ENCODE assay signal across 24 cellular contexts in the genomic region with DNA sequence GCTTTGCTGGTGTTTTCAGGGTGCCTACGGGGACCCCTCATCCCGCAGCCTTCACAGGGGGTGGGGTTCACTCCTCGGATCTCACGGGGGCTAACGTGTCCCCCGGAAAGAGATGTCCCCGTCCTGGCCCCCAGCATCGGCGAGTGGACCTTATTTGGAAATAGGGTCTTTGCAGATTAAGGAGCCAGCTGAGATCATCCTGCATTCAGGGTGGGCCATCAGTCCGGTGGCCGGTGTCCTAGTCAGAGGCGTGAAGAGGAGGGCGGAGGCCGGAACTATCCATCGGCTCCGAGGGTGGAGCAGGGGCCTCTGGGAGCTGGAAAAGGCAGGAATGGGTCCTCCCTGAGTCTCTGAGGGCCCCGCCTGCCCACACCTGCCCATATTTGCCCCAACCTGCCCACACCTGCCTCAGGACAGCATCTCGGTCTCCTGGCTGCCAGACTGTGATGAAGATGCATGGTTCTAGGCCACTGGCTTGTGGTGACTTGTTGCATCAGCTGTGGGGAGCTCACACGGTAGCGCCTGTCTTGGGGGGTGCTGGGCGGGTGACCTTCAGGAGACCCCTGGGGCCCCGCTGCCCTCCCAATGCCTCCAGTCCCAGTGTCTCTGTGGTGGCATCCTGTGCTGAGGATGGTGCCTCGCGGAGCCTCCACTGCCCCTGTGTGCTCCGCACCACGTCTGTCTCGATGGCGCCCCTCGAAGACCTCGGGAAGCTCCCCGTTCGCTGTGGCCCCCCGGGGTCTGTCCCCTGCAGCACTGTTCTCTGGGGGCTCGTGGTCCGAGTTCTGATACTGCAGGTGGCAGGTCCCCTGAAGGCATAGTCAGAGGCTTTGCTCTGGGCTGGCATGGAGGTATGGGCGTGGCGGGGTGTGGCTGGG. TPM values are rescaled to one million over a fixed set of nuclear protein-coding genes. Genes with fewer than 3 reads are reported as not detected.
DNase-seq lines count a peak whose midpoint lies in the region; ATAC-seq and TF ChIP-seq lines count a peak whose summit lies in the region.
"Had no signal": no experiment of that assay in that cellular context is flagged by ENCODE, and none has a peak within 500 bp of the region (broad histone marks: within the 10 kb centered on the region; RNA-seq: fewer than 3 reads in every experiment).

No MANE protein-coding gene starts in this region.

- H3K27ac ChIP-seq in breast epithelium = no peak overlapping the region
- H3K27ac ChIP-seq: stomach, uterus had no signal

- no peak for TF ChIP-seq POLR2A in breast epithelium (IDR thresholded peaks at IDR 0.05)

- no peak for ATAC-seq in HG02981 (IDR thresholded peaks at IDR 0.05; ENCODE audit: unreplicated experiment)
- ATAC-seq: left lobe of liver, sciatic nerve had no signal

- POLR2A ChIA-PET in MCF 10A (lab: Yijun Ruan, JAX) = interaction anchor here (0.7 kb wide), 1 partner anchor 24 kb away, joined by 4 read pairs; no protein-coding TSS in a partner anchor

- peaks cover 16% of the 10 kb centered on the region for H3K4me1 Mint-ChIP-seq in MCF 10A (ENCODE audit: insufficient read depth, unreplicated experiment)

- H3K36me3 Mint-ChIP-seq in MCF 10A (ENCODE audit: insufficient read depth, unreplicated experiment) = no peaks in the 10 kb centered on the region
- H3K36me3 Mint-ChIP-seq: brain; CD8-positive, alpha-beta memory T cell; immature natural killer cell had no signal

- no peak overlapping the region for H3K27ac Mint-ChIP-seq in MCF 10A (ENCODE audit: low read depth, unreplicated experiment)
- H3K27ac Mint-ChIP-seq: B cell, immature natural killer cell had no signal

- peaks cover 3 to 13% of the 10 kb centered on the region in 2 donors for H3K4me1 ChIP-seq in breast epithelium

- H3K27me3 Mint-ChIP-seq in MCF 10A (ENCODE audit: insufficient read depth, unreplicated experiment) = peaks cover 4% of the 10 kb centered on the region
- H3K27me3 Mint-ChIP-seq: B cell; brain; CD8-positive, alpha-beta memory T cell had no signal

- CTCF ChIA-PET in MCF 10A (lab: Yijun Ruan, JAX) = interaction anchor here (0.5 to 4.4 kb wide), 2 partner anchors 256 to 493 kb away, joined by 3 to 22 read pairs; no protein-coding TSS in a partner anchor

- intact Hi-C loops in MCF 10A (cut with micrococcal nuclease) (loop anchor here (10.0 kb wide), 1 partner anchor 456 kb away; a partner anchor contains a TSS), breast epithelium (cut with DNase I; ENCODE audit: low total_unique reads) (no loop called here), posterior vena cava (cut with DNase I) (loop anchor here in 1 of 2 donors (10.0 kb wide), 1 partner anchor 456 kb away; a partner anchor contains a TSS)

- H3K4me3 ChIP-seq in breast epithelium = no peak overlapping the region
- H3K4me3 ChIP-seq: stomach, uterus had no signal

- no peak overlapping the region for H3K4me3 Mint-ChIP-seq in MCF 10A (ENCODE audit: unreplicated experiment)
- H3K4me3 Mint-ChIP-seq: B cell; brain; CD8-positive, alpha-beta memory T cell; immature natural killer cell had no signal

- H3K27me3 ChIP-seq in breast epithelium = peaks cover 0 to 6% of the 10 kb centered on the region in 2 donors
- H3K27me3 ChIP-seq: uterus had no signal

- H3K9me3 Mint-ChIP-seq in MCF 10A (ENCODE audit: unreplicated experiment) = no peaks in the 10 kb centered on the region
- H3K9me3 Mint-ChIP-seq: brain; CD8-positive, alpha-beta memory T cell; immature natural killer cell had no signal

- BruUV-seq in MCF 10A (replicated peaks; lab: Mats Ljungman, UMichigan) = no TSS peak

- no peaks in the 10 kb centered on the region for H3K9me3 ChIP-seq in breast epithelium
- H3K9me3 ChIP-seq: stomach, uterus had no signal

- no peaks in the 10 kb centered on the region for H3K36me3 ChIP-seq in breast epithelium
- H3K36me3 ChIP-seq: uterus had no signal

- DNase-seq in MCF 10A (ENCODE audit: unreplicated experiment) (peak; percentile 69), breast epithelium (ENCODE audit: low spot score in 2 of 2) (no peak), MV-4-11 (lab: John Stamatoyannopoulos, UW) (peak; percentile 26), posterior vena cava (ENCODE audit: low spot score) (peak; percentile 77)
- peak; percentile 1 for DNase-seq in effector CD4-positive, alpha-beta T cell
- no peak for DNase-seq in stimulated activated CD4-positive, alpha-beta T cell treated with anti-CD3 and anti-CD28 coated beads, Interleukin-4, amount 100 ng/mL, for 24 hours
- DNase-seq: ACHN; activated naive CD4-positive, alpha-beta T cell treated with Interleukin-2 at 50 U/mL for 16 hours; DMS 273 treated with DMSO at 0.1 percent for 48 hours; immature natural killer cell; Karpas-422; mesendoderm; NCI-H1694; NCI-H510A treated with DMSO at 0.1 percent for 48 hours; stimulated activated CD4-positive, alpha-beta T cell treated with anti-CD3 and anti-CD28 coated beads, Interleukin-12 subunit alpha, Interleukin-12 subunit beta, amount 100 ng/mL, for 4 hours; stimulated activated CD4-positive, alpha-beta T cell treated with anti-CD3 and anti-CD28 coated beads, Interleukin-2, amount 100 ng/mL, for 48 hours; stomach; uterus had no signal

- TF ChIP-seq CTCF in MCF 10A (IDR thresholded peaks at IDR 0.05; ENCODE audit: unreplicated experiment) = no peak
- TF ChIP-seq CTCF in breast epithelium (IDR thresholded peaks at IDR 0.05) = no peak

RNA-seq across cellular contexts. Expression of a gene that starts 14.7 kb away (rescaled TPM):
- 24.2 and 32.0 TPM in 2 replicates for total RNA-seq in MCF 10A (2022)
- 10 to 100 TPM; 10.1 to 14.3 (median 11.1) TPM for total RNA-seq in breast epithelium
- 10 to 100 TPM; 11.2 to 13.6 TPM for total RNA-seq in posterior vena cava

RNA-seq across cellular contexts. Expression of a gene that starts 14.8 kb away (rescaled TPM):
- 18.3 and 24.0 TPM in 2 replicates for total RNA-seq in MCF 10A (2022)
- 10 to 100 TPM; 11.2 to 16.7 (median 16.4) TPM for total RNA-seq in breast epithelium
- 10 to 100 TPM in 1 of 2 donors, 1 to 10 TPM in 1; 9.7 to 10.2 TPM for total RNA-seq in posterior vena cava

Comparison
In these comparisons a context has a peak if more than half of its experiments do, and no peak if none do; other contexts are left out.
1. DNase-seq: peak in MCF 10A (single experiment), MV-4-11 (single experiment), effector CD4-positive, alpha-beta T cell (single experiment) and posterior vena cava (single experiment); none in breast epithelium (0 of 2) and stimulated activated CD4-positive, alpha-beta T cell treated with anti-CD3 and anti-CD28 coated beads, Interleukin-4, amount 100 ng/mL, for 24 hours (single experiment).